1 cellular context compared by ENCODE assay signal in genomic region chr19:17953316-17953801, GRCh38.
TF ChIP-seq lines count a peak whose summit lies in the region.

No MANE protein-coding gene starts in this region.

TF ChIP-seq in H1, 55 proteins besides CTCF, POLR2A, EP300 and RAD21:
- no peak for TF ChIP-seq ATF2 (IDR thresholded peaks at IDR 0.05; ENCODE audit: low read length)
- TF ChIP-seq BCL11A (IDR thresholded peaks at IDR 0.05; ENCODE audit: low read depth in 2 of 2, low read length in 2 of 2) = no peak
- TF ChIP-seq TEAD4 (IDR thresholded peaks at IDR 0.05; ENCODE audit: low read depth, low read length) = no peak
- TF ChIP-seq SRF (IDR thresholded peaks at IDR 0.05; ENCODE audit: low read depth, low read length) = no peak
- TF ChIP-seq BRCA1 (IDR thresholded peaks at IDR 0.05; ENCODE audit: low read depth, low read length) = no peak
- no peak for TF ChIP-seq SAP30 (IDR thresholded peaks at IDR 0.05; ENCODE audit: insufficient read depth, insufficient replicate concordance, low read length)
